In genomic region chr16:9134739-9135138, GRCh38 we compare ENCODE assay signal across 8 cellular contexts. TPM values are rescaled to one million over a fixed set of nuclear protein-coding genes. Genes with fewer than 3 reads are reported as not detected.
DNase-seq lines count a peak whose midpoint lies in the region; ATAC-seq and TF ChIP-seq lines count a peak whose summit lies in the region.

No MANE protein-coding gene starts in this region.

- no peaks in the 10 kb centered on the region for H3K36me3 Mint-ChIP-seq in CD8-positive, alpha-beta T cell
- H3K36me3 Mint-ChIP-seq in activated naive CD4-positive, alpha-beta T cell treated with anti-CD3 and anti-CD28 coated beads, Interleukin-2, amount 50 U/mL, for 24 hours: peaks cover 2% of the 10 kb centered on the region

- no peak overlapping the region for H3K4me3 Mint-ChIP-seq in CD8-positive, alpha-beta T cell
- H3K4me3 Mint-ChIP-seq in activated naive CD4-positive, alpha-beta T cell treated with anti-CD3 and anti-CD28 coated beads, Interleukin-2, amount 50 U/mL, for 24 hours: no peak overlapping the region

- H3K27me3 Mint-ChIP-seq in CD8-positive, alpha-beta T cell (ENCODE audit: low read depth): no peaks in the 10 kb centered on the region
- no peaks in the 10 kb centered on the region for H3K27me3 Mint-ChIP-seq in activated naive CD4-positive, alpha-beta T cell treated with anti-CD3 and anti-CD28 coated beads, Interleukin-2, amount 50 U/mL, for 24 hours

- in situ Hi-C loops in KBM-7 (cut with MboI; ENCODE audit: low pct_unique_long_range_greater_than_20kb, low sequenced_read_pairs): loop anchor here (25.0 kb wide), 1 partner anchor 472 kb away; the partner anchor contains the start of gene ABAT

- H3K27me3 ChIP-seq in CD8-positive, alpha-beta T cell (ENCODE audit: insufficient read depth, low read length): no peaks in the 10 kb centered on the region
- H3K27me3 ChIP-seq in SJCRH30: no peaks in the 10 kb centered on the region

- peak; percentile 32 to 76 (median 63) for DNase-seq in CD8-positive, alpha-beta T cell
- peak; percentile 79 for DNase-seq in KBM-7
- DNase-seq in SJCRH30: peak; percentile 69 to 74
- DNase-seq in left ventricle myocardium superior: peak; percentile 59
- peak; percentile 34 to 45 for DNase-seq in stimulated activated CD4-positive, alpha-beta T cell treated with anti-CD3 and anti-CD28 coated beads, Interleukin-12 subunit alpha, Interleukin-12 subunit beta, amount 100 ng/mL, for 24 hours (ENCODE audit: low read depth in 2 of 2)

- intact Hi-C loops in CD8-positive, alpha-beta T cell (cut with DNase I, micrococcal nuclease): loop anchor here (1.0 to 10.0 kb wide), 5 partner anchors 126 to 462 kb away; partner anchors contain the start of genes ABAT (in 1 of the 2) and USP7 (in 1 of the 2)
- intact Hi-C loops in left ventricle myocardium superior (cut with micrococcal nuclease): no loop called here

- no peak overlapping the region for H3K4me3 ChIP-seq in CD8-positive, alpha-beta T cell (ENCODE audit: low read depth, low read length)
- no peak overlapping the region for H3K4me3 ChIP-seq in SJCRH30

- H3K36me3 ChIP-seq in CD8-positive, alpha-beta T cell (ENCODE audit: insufficient read depth, low read length): no peaks in the 10 kb centered on the region
- no peaks in the 10 kb centered on the region for H3K36me3 ChIP-seq in SJCRH30

- H3K9me3 ChIP-seq in CD8-positive, alpha-beta T cell (ENCODE audit: low read length): no peaks in the 10 kb centered on the region
- H3K9me3 ChIP-seq in SJCRH30 (replicated peaks): no peaks in the 10 kb centered on the region

- H3K9me3 Mint-ChIP-seq in CD8-positive, alpha-beta T cell: no peaks in the 10 kb centered on the region
- no peaks in the 10 kb centered on the region for H3K9me3 Mint-ChIP-seq in activated naive CD4-positive, alpha-beta T cell treated with anti-CD3 and anti-CD28 coated beads, Interleukin-2, amount 50 U/mL, for 24 hours

- CTCF ChIA-PET in CD8-positive, alpha-beta T cell (lab: Charles Lee): interaction anchor here (0.8 to 2.7 kb wide), 20 partner anchors 10 to 568 kb away, joined by 3 to 18 read pairs (median 4); no protein-coding TSS in a partner anchor

- peak overlapping the region; percentile 55 for H3K27ac Mint-ChIP-seq in CD8-positive, alpha-beta T cell
- peak overlapping the region; percentile 86 for H3K27ac Mint-ChIP-seq in activated naive CD4-positive, alpha-beta T cell treated with anti-CD3 and anti-CD28 coated beads, Interleukin-2, amount 50 U/mL, for 24 hours

- POLR2A ChIA-PET in CD8-positive, alpha-beta T cell (lab: Charles Lee): interaction anchor here (1.6 to 2.6 kb wide), 2 partner anchors 43 to 198 kb away, joined by 4 to 8 read pairs; partner anchors contain the start of gene HAPSTR1

- peak; percentile 68 for TF ChIP-seq CTCF in CD8-positive, alpha-beta T cell (IDR thresholded peaks at IDR 0.05)

- H3K27ac ChIP-seq in CD8-positive, alpha-beta T cell (ENCODE audit: low read depth, low read length): no peak overlapping the region
- no peak overlapping the region for H3K27ac ChIP-seq in SJCRH30

- ATAC-seq in CD8-positive, alpha-beta T cell: peak; percentile 80
- ATAC-seq in GM19467 (IDR thresholded peaks at IDR 0.05; ENCODE audit: unreplicated experiment) (peak; percentile 44), left ventricle myocardium superior (peak; percentile 70), HG03139 (IDR thresholded peaks at IDR 0.05; ENCODE audit: unreplicated experiment) (no peak)

- H3K4me1 ChIP-seq in CD8-positive, alpha-beta T cell (ENCODE audit: insufficient read depth, low read length): peaks cover 13% of the 10 kb centered on the region
- H3K4me1 ChIP-seq in SJCRH30: 0 out of 2 replicates have a peak, but pooled peaks cover 7% of the 10 kb centered on the region

- peaks cover 20% of the 10 kb centered on the region for H3K4me1 Mint-ChIP-seq in CD8-positive, alpha-beta T cell (ENCODE audit: low read depth)
- H3K4me1 Mint-ChIP-seq in activated naive CD4-positive, alpha-beta T cell treated with anti-CD3 and anti-CD28 coated beads, Interleukin-2, amount 50 U/mL, for 24 hours: peaks cover 21% of the 10 kb centered on the region

RNA-seq across cellular contexts. Expression of gene HAPSTR1, which starts 43.3 kb away (rescaled TPM):
- total RNA-seq in CD8-positive, alpha-beta T cell: 100 to 1,000 TPM; 189 to 191 TPM
- 52.5 and 59.3 TPM in 2 replicates for total RNA-seq in SJCRH30 (2014; rRNA removed; shearing (Covaris generic))
- 53.0 TPM for total RNA-seq in left ventricle myocardium superior
